In genomic region chr1:61872206-61872605, GRCh38 we compare ENCODE assay signal across 15 cellular contexts.
DNase-seq lines count a peak whose midpoint lies in the region; ATAC-seq and TF ChIP-seq lines count a peak whose summit lies in the region.
"Had no signal": no experiment of that assay in that cellular context is flagged by ENCODE, and none has a peak within 500 bp of the region (broad histone marks: within the 10 kb centered on the region; RNA-seq: fewer than 3 reads in every experiment).

No MANE protein-coding gene starts in this region.

- H3K4me3 Mint-ChIP-seq in stimulated activated naive CD8-positive, alpha-beta T cell treated with anti-CD3 and anti-CD28 coated beads, Interleukin-15, Interleukin-2, amounts not matched to agents 100 ng/mL and 50 ng/mL, for 24 hours: no peak overlapping the region
- no peak overlapping the region for H3K4me3 Mint-ChIP-seq in WTC11
- no peak overlapping the region for H3K4me3 Mint-ChIP-seq in mesothelial cell of epicardium
- H3K4me3 Mint-ChIP-seq in type B pancreatic cell: no peak overlapping the region
- H3K4me3 Mint-ChIP-seq in activated T-cell treated with anti-CD3 and anti-CD28 coated beads, Interleukin-2, amount 50 U/mL, for 4 hours: no peak overlapping the region
- H3K4me3 Mint-ChIP-seq: CD4-positive, alpha-beta memory T cell; HFFc6 had no signal

- peaks cover 36% of the 10 kb centered on the region for H3K36me3 Mint-ChIP-seq in stimulated activated naive CD8-positive, alpha-beta T cell treated with anti-CD3 and anti-CD28 coated beads, Interleukin-15, Interleukin-2, amounts not matched to agents 100 ng/mL and 50 ng/mL, for 24 hours (ENCODE audit: low read depth)
- peaks cover 42% of the 10 kb centered on the region for H3K36me3 Mint-ChIP-seq in WTC11
- peaks cover 51% of the 10 kb centered on the region for H3K36me3 Mint-ChIP-seq in mesothelial cell of epicardium
- peaks cover 30% of the 10 kb centered on the region for H3K36me3 Mint-ChIP-seq in type B pancreatic cell
- peaks cover 33% of the 10 kb centered on the region for H3K36me3 Mint-ChIP-seq in activated T-cell treated with anti-CD3 and anti-CD28 coated beads, Interleukin-2, amount 50 U/mL, for 4 hours (ENCODE audit: insufficient read depth)

- peak overlapping the region; percentile 40 for H3K27ac Mint-ChIP-seq in stimulated activated naive CD8-positive, alpha-beta T cell treated with anti-CD3 and anti-CD28 coated beads, Interleukin-15, Interleukin-2, amounts not matched to agents 100 ng/mL and 50 ng/mL, for 24 hours
- H3K27ac Mint-ChIP-seq in WTC11 (peak overlapping the region; percentile 32; the same call in 1 of the 2 replicates), mesothelial cell of epicardium (peak overlapping the region; percentile 67), type B pancreatic cell (peak overlapping the region; percentile 63)
- H3K27ac Mint-ChIP-seq: CD4-positive, alpha-beta memory T cell; HFFc6 had no signal

- no peaks in the 10 kb centered on the region for H3K27me3 Mint-ChIP-seq in stimulated activated naive CD8-positive, alpha-beta T cell treated with anti-CD3 and anti-CD28 coated beads, Interleukin-15, Interleukin-2, amounts not matched to agents 100 ng/mL and 50 ng/mL, for 24 hours
- no peaks in the 10 kb centered on the region for H3K27me3 Mint-ChIP-seq in WTC11 (ENCODE audit: low read depth)
- H3K27me3 Mint-ChIP-seq in mesothelial cell of epicardium (ENCODE audit: low read depth): no peaks in the 10 kb centered on the region
- no peaks in the 10 kb centered on the region for H3K27me3 Mint-ChIP-seq in type B pancreatic cell
- no peaks in the 10 kb centered on the region for H3K27me3 Mint-ChIP-seq in activated T-cell treated with anti-CD3 and anti-CD28 coated beads, Interleukin-2, amount 50 U/mL, for 4 hours (ENCODE audit: low read depth)
- H3K27me3 Mint-ChIP-seq: CD4-positive, alpha-beta memory T cell had no signal

- DNase-seq in stimulated activated naive CD8-positive, alpha-beta T cell treated with anti-CD3 and anti-CD28 coated beads, Interleukin-15, Interleukin-2, amounts not matched to agents 100 U/mL and 50 U/mL, for 24 hours: no peak
- DNase-seq in WTC11 (ENCODE audit: low spot score) (no peak), mesothelial cell of epicardium (ENCODE audit: low spot score in 2 of 2, unreplicated experiment in 2 of 2) (no peak), type B pancreatic cell (ENCODE audit: extremely low spot score, unreplicated experiment) (no peak), NCI-H446 treated with DMSO at 0.1 percent for 48 hours (lab: John Stamatoyannopoulos, UW) (no peak), hepatic stellate cell (ENCODE audit: low spot score) (no peak)
- no peak for DNase-seq in activated T-cell treated with anti-CD3 and anti-CD28 coated beads, Interleukin-2, amount 50 U/mL, for 4 hours
- DNase-seq: C1 segment of cervical spinal cord; CD4-positive, alpha-beta memory T cell; COR-L47; DMS153; DND-41; GOT3; HFFc6 had no signal

- CTCF ChIA-PET in WTC11 (lab: Charles Lee): no interaction called here

- H3K4me1 Mint-ChIP-seq in stimulated activated naive CD8-positive, alpha-beta T cell treated with anti-CD3 and anti-CD28 coated beads, Interleukin-15, Interleukin-2, amounts not matched to agents 100 ng/mL and 50 ng/mL, for 24 hours (ENCODE audit: low read depth): no peaks in the 10 kb centered on the region
- peaks cover 20% of the 10 kb centered on the region for H3K4me1 Mint-ChIP-seq in WTC11
- H3K4me1 Mint-ChIP-seq in mesothelial cell of epicardium: peaks cover 9% of the 10 kb centered on the region
- H3K4me1 Mint-ChIP-seq in type B pancreatic cell (ENCODE audit: unreplicated experiment): peaks cover 4% of the 10 kb centered on the region
- no peaks in the 10 kb centered on the region for H3K4me1 Mint-ChIP-seq in activated T-cell treated with anti-CD3 and anti-CD28 coated beads, Interleukin-2, amount 50 U/mL, for 4 hours (ENCODE audit: low read depth)
- H3K4me1 Mint-ChIP-seq: CD4-positive, alpha-beta memory T cell had no signal

- no peaks in the 10 kb centered on the region for H3K9me3 Mint-ChIP-seq in stimulated activated naive CD8-positive, alpha-beta T cell treated with anti-CD3 and anti-CD28 coated beads, Interleukin-15, Interleukin-2, amounts not matched to agents 100 ng/mL and 50 ng/mL, for 24 hours
- H3K9me3 Mint-ChIP-seq in WTC11 (peaks cover 15% of the 10 kb centered on the region), mesothelial cell of epicardium (peaks cover 4% of the 10 kb centered on the region), type B pancreatic cell (peaks cover 9% of the 10 kb centered on the region)
- H3K9me3 Mint-ChIP-seq in activated T-cell treated with anti-CD3 and anti-CD28 coated beads, Interleukin-2, amount 50 U/mL, for 4 hours: no peaks in the 10 kb centered on the region

- TF ChIP-seq CTCF in WTC11 (IDR thresholded peaks at IDR 0.05): no peak
- no peak for TF ChIP-seq CTCF in mesothelial cell of epicardium (IDR thresholded peaks at IDR 0.05; ENCODE audit: unreplicated experiment)
- no peak for TF ChIP-seq CTCF in type B pancreatic cell (conservative IDR thresholded peaks at IDR 0.05)

- POLR2A ChIA-PET in WTC11 (lab: Charles Lee): no interaction called here

- no peak for ATAC-seq in stimulated activated naive CD8-positive, alpha-beta T cell treated with anti-CD3 and anti-CD28 coated beads, Interleukin-15, Interleukin-2, amounts not matched to agents 100 U/mL and 50 U/mL, for 24 hours
- ATAC-seq in WTC11: no peak
- no peak for ATAC-seq in activated T-cell treated with anti-CD3 and anti-CD28 coated beads, Interleukin-2, amount 50 U/mL, for 4 hours

TF ChIP-seq in WTC11, 78 proteins besides CTCF, POLR2A, EP300 and RAD21:
- TF ChIP-seq RORB (CRISPR knock-in tag; IDR thresholded peaks at IDR 0.05) (no peak), FOXJ3 (CRISPR knock-in tag; IDR thresholded peaks at IDR 0.05; ENCODE audit: borderline replicate concordance) (no peak), ELF4 (CRISPR knock-in tag; IDR thresholded peaks at IDR 0.05; ENCODE audit: low read depth) (no peak), HMGXB4 (CRISPR knock-in tag; IDR thresholded peaks at IDR 0.05) (no peak), TEAD4 (CRISPR knock-in tag; IDR thresholded peaks at IDR 0.05) (no peak)
